Comparison of ENCODE assay signal across 8 cellular contexts in the genomic region with DNA sequence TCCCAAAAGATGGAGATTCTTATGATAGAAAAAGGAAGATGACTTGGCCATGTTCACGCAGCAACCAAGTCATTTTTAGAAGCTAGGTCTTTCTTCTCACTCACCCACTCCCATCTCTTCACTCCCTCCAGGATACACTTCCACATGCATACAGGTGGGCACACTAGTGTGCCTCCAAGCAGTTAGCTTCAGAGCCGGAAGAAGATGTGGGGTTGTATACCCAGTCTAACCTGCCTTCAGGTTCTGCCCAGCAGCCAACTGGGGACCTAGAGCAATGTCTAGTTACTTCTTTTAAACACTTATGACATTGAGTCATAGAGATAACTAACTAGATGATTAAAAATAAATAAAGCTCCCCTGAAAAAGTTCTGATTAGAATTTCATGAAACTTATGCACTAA. TPM values are rescaled to one million over a fixed set of nuclear protein-coding genes. Genes with fewer than 3 reads are reported as not detected.
DNase-seq lines count a peak whose midpoint lies in the region; ATAC-seq, FAIRE-seq and TF ChIP-seq lines count a peak whose summit lies in the region.

No MANE protein-coding gene starts in this region.

- CTCF ChIA-PET in WTC11 (lab: Charles Lee) = interaction anchor here (1.4 kb wide), 1 partner anchor 814 kb away, joined by 3 read pairs; no protein-coding TSS in a partner anchor
- CTCF ChIA-PET in HepG2 (lab: Yijun Ruan, JAX; ENCODE audit: low intra/inter-chr PET ratio, low total read pairs) = no interaction called here

- TF ChIP-seq POLR2A in HepG2 (IDR thresholded peaks at IDR 0.05; ENCODE audit: insufficient read depth in 1 of 2, low read depth in 2 of 2, low read length in 2 of 2) = no peak

- ATAC-seq in stimulated activated effector memory CD8-positive, alpha-beta T cell treated with anti-CD3 and anti-CD28 coated beads, Interleukin-12 subunit alpha, Interleukin-12 subunit beta, amount 100 ng/mL, for 72 hours = peak; percentile 27
- no peak for ATAC-seq in WTC11
- ATAC-seq in HG03039 (IDR thresholded peaks at IDR 0.05; ENCODE audit: unreplicated experiment) = no peak
- no peak for ATAC-seq in HepG2

- H3K79me2 ChIP-seq in HepG2 (ENCODE audit: insufficient read depth, low read length) = no peaks in the 10 kb centered on the region

- H2AFZ ChIP-seq in HepG2 (ENCODE audit: low read length) = no peak overlapping the region

- no peaks in the 10 kb centered on the region; the same call in 1 of the 2 replicates for H3K27me3 Mint-ChIP-seq in WTC11 (ENCODE audit: low read depth)

- in situ Hi-C loops in HepG2 (cut with HindIII; ENCODE audit: extremely low pct_ligation_motif_present, low pct_unique_long_range_greater_than_20kb) = no loop called here

- H3K4me1 ChIP-seq in HepG2 (ENCODE audit: insufficient read depth, low read length) = peaks cover 25% of the 10 kb centered on the region

- TF ChIP-seq EP300 in HepG2 (IDR thresholded peaks at IDR 0.05; ENCODE audit: low read depth in 2 of 2, low read length in 2 of 2) = no peak
- no peak for TF ChIP-seq EP300 in HepG2 (CRISPR knock-in tag; IDR thresholded peaks at IDR 0.05; ENCODE audit: borderline replicate concordance)

- no peaks in the 10 kb centered on the region for H3K36me3 ChIP-seq in HepG2 (replicated peaks in 1 of 2; ENCODE audit: control insufficient read depth in 1 of 2, insufficient read depth in 2 of 2, low read length in 2 of 2)

- no peak overlapping the region for H3K27ac ChIP-seq in coronary artery
- H3K27ac ChIP-seq in HepG2 (ENCODE audit: extremely low read length, insufficient read depth, low read length) = no peak overlapping the region

- peak overlapping the region; percentile 99 for H3K27ac Mint-ChIP-seq in stimulated activated effector memory CD8-positive, alpha-beta T cell treated with anti-CD3 and anti-CD28 coated beads, Interleukin-12 subunit alpha, Interleukin-12 subunit beta, amount 100 ng/mL, for 72 hours
- no peak overlapping the region for H3K27ac Mint-ChIP-seq in WTC11

- POLR2A ChIA-PET in WTC11 (lab: Charles Lee) = no interaction called here
- POLR2A ChIA-PET in HepG2 (lab: Yijun Ruan, JAX) = no interaction called here

- no peaks in the 10 kb centered on the region for H3K27me3 ChIP-seq in HepG2 (ENCODE audit: control insufficient read depth in 1 of 2, insufficient read depth in 2 of 2, low read length in 2 of 2)

- H3K9ac ChIP-seq in HepG2 (ENCODE audit: insufficient read depth, low read depth, low read length) = no peak overlapping the region

- DNase-seq in GM19239 (ENCODE audit: insufficient read length, low spot score) (no peak), HT-29 (ENCODE audit: low spot score) (peak; percentile 50), coronary artery (ENCODE audit: low spot score) (no peak), WTC11 (ENCODE audit: low spot score) (no peak), iPS-NIHi11 (ENCODE audit: low spot score) (no peak), HepG2 (ENCODE audit: low spot score) (no peak)
- DNase-seq in stimulated activated effector memory CD8-positive, alpha-beta T cell treated with anti-CD3 and anti-CD28 coated beads, Interleukin-12 subunit alpha, Interleukin-12 subunit beta, amount 100 ng/mL, for 72 hours (ENCODE audit: low spot score in 2 of 2) = peak in 1 of 2 donors; percentile 77

- no peaks in the 10 kb centered on the region for H3K9me3 Mint-ChIP-seq in stimulated activated effector memory CD8-positive, alpha-beta T cell treated with anti-CD3 and anti-CD28 coated beads, Interleukin-12 subunit alpha, Interleukin-12 subunit beta, amount 100 ng/mL, for 72 hours
- H3K9me3 Mint-ChIP-seq in WTC11 = peaks cover 9% of the 10 kb centered on the region; the same call in 1 of the 2 replicates

- peaks cover 58% of the 10 kb centered on the region for H3K36me3 Mint-ChIP-seq in stimulated activated effector memory CD8-positive, alpha-beta T cell treated with anti-CD3 and anti-CD28 coated beads, Interleukin-12 subunit alpha, Interleukin-12 subunit beta, amount 100 ng/mL, for 72 hours
- no peaks in the 10 kb centered on the region for H3K36me3 Mint-ChIP-seq in WTC11

- peaks cover 49% of the 10 kb centered on the region for H3K4me1 Mint-ChIP-seq in stimulated activated effector memory CD8-positive, alpha-beta T cell treated with anti-CD3 and anti-CD28 coated beads, Interleukin-12 subunit alpha, Interleukin-12 subunit beta, amount 100 ng/mL, for 72 hours
- H3K4me1 Mint-ChIP-seq in WTC11 = peaks cover 24% of the 10 kb centered on the region

- no peak overlapping the region for H3K4me2 ChIP-seq in HepG2 (ENCODE audit: low read depth, low read length)

- intact Hi-C loops in HepG2 (cut with micrococcal nuclease; ENCODE audit: unreplicated experiment) = no loop called here

- TF ChIP-seq RAD21 in HepG2 (CRISPR knock-in tag; IDR thresholded peaks at IDR 0.05) = no peak

- WGBS in HepG2 (ENCODE audit: low lambda C conversion rate) = 92% methylated on average over 2 of the region's 2 CpGs

- H4K20me1 ChIP-seq in HepG2 (ENCODE audit: insufficient read depth, low read length) = no peaks in the 10 kb centered on the region

- TF ChIP-seq CTCF in coronary artery (IDR thresholded peaks at IDR 0.05) (no peak), WTC11 (IDR thresholded peaks at IDR 0.05) (no peak), HepG2 (CRISPR knock-in tag; IDR thresholded peaks at IDR 0.05) (no peak)

- FAIRE-seq in GM19239 (lab: Jason Lieb, UNC) (peak; percentile 87), HepG2 (lab: Jason Lieb, UNC) (no peak)

- H3K9me3 ChIP-seq in HepG2 (ENCODE audit: low read length) = no peaks in the 10 kb centered on the region

- H3K4me3 ChIP-seq in coronary artery = peak overlapping the region; percentile 51
- no peak overlapping the region for H3K4me3 ChIP-seq in HepG2 (replicated peaks in 1 of 3; ENCODE audit: insufficient read depth in 1 of 3, low read depth in 2 of 3, low read length in 3 of 3)

- no TSS peak for BruUV-seq in HepG2 (replicated peaks; lab: Mats Ljungman, UMichigan)

- peak overlapping the region; percentile 74 for H3K4me3 Mint-ChIP-seq in stimulated activated effector memory CD8-positive, alpha-beta T cell treated with anti-CD3 and anti-CD28 coated beads, Interleukin-12 subunit alpha, Interleukin-12 subunit beta, amount 100 ng/mL, for 72 hours
- no peak overlapping the region for H3K4me3 Mint-ChIP-seq in WTC11

TF ChIP-seq in WTC11, 78 proteins besides CTCF, POLR2A, EP300 and RAD21 (continues in another document):
- TF ChIP-seq, protein P1, sequence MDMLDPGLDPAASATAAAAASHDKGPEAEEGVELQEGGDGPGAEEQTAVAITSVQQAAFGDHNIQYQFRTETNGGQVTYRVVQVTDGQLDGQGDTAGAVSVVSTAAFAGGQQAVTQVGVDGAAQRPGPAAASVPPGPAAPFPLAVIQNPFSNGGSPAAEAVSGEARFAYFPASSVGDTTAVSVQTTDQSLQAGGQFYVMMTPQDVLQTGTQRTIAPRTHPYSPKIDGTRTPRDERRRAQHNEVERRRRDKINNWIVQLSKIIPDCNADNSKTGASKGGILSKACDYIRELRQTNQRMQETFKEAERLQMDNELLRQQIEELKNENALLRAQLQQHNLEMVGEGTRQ (CRISPR knock-in tag; IDR thresholded peaks at IDR 0.05) = no peak

TF ChIP-seq in HepG2, 621 proteins besides CTCF, POLR2A, EP300 and RAD21 (continues in another document):
- TF ChIP-seq FOXK2 (IDR thresholded peaks at IDR 0.05) = no peak

RNA-seq across cellular contexts. Expression of a gene that starts 21.8 kb away (rescaled TPM):
- 52.2 and 55.8 TPM in 2 replicates for total RNA-seq in HT-29 (2014; rRNA removed; shearing (Covaris generic))
- 16.7 to 24.5 TPM (median 22.3 TPM) in 3 replicates for total RNA-seq in WTC11 (2021)
- total RNA-seq in HepG2 (2016; rRNA removed; fragmentation: Illumina TruSeq; extraction: Trizol) = 96.0 and 96.1 TPM in 2 replicates
- total RNA-seq in HepG2 (2016; cell fraction: cytosol; rRNA removed; fragmentation: Illumina TruSeq; extraction: Trizol; ENCODE audit: low read depth) = 65.4 and 82.9 TPM in 2 replicates
- 99.7 and 101 TPM in 2 replicates for total RNA-seq in HepG2 (2016; cell fraction: insoluble cytoplasmic fraction; rRNA removed; fragmentation: Illumina TruSeq; extraction: Trizol)
- 65.8 and 69.1 TPM in 2 replicates for total RNA-seq in HepG2 (2016; cell fraction: membrane; rRNA removed; fragmentation: Illumina TruSeq; extraction: Trizol)
- total RNA-seq in HepG2 (2016; cell fraction: nucleus; rRNA removed; fragmentation: Illumina TruSeq; extraction: Trizol) = 205 and 214 TPM in 2 replicates
- 66.9 and 67.0 TPM in 2 replicates for polyA plus RNA-seq in HepG2 (2011; rRNA removed)
- polyA plus RNA-seq in HepG2 (2011; cell fraction: cytosol; rRNA removed) = 27.9 and 40.9 TPM in 2 replicates
- polyA plus RNA-seq in HepG2 (2011; cell fraction: nucleus; rRNA removed) = 64.3 and 75.4 TPM in 2 replicates
- polyA plus RNA-seq in HepG2 (2012) = 107 and 108 TPM in 2 replicates
- 45.0 and 56.0 TPM in 2 replicates for polyA plus RNA-seq in HepG2 (2016; cell fraction: cytosol; fragmentation: Illumina TruSeq; extraction: Trizol; ENCODE audit: low read depth)
- polyA plus RNA-seq in HepG2 (2016; cell fraction: insoluble cytoplasmic fraction; fragmentation: Illumina TruSeq; extraction: Trizol; ENCODE audit: low read depth) = 87.1 and 87.7 TPM in 2 replicates
- 48.7 and 59.8 TPM in 2 replicates for polyA plus RNA-seq in HepG2 (2016; cell fraction: membrane; fragmentation: Illumina TruSeq; extraction: Trizol; ENCODE audit: low read depth)
- polyA plus RNA-seq in HepG2 (2016; cell fraction: nucleus; fragmentation: Illumina TruSeq; extraction: Trizol; ENCODE audit: insufficient read depth, low read depth) = 83.7 and 91.8 TPM in 2 replicates
- polyA minus RNA-seq in HepG2 (2011; rRNA and poly(A)+ RNA removed; ENCODE audit: low replicate concordance) = 8.0 and 20.2 TPM in 2 replicates
- polyA minus RNA-seq in HepG2 (2011; cell fraction: cytosol; rRNA and poly(A)+ RNA removed) = 34.8 and 35.3 TPM in 2 replicates
- polyA minus RNA-seq in HepG2 (2011; cell fraction: nucleus; rRNA and poly(A)+ RNA removed) = 549 and 577 TPM in 2 replicates
